Comparison of ENCODE assay signal across 10 cellular contexts in genomic region chr4:173522874-173523395, GRCh38. TPM values are rescaled to one million over a fixed set of nuclear protein-coding genes. Genes with fewer than 3 reads are reported as not detected.
A peak's percentile ranks its signal among the peaks of the same experiment; 100 is the strongest.
DNase-seq lines count a peak whose midpoint lies in the region; ATAC-seq and TF ChIP-seq lines count a peak whose summit lies in the region.
"Had no signal": no experiment of that assay in that cellular context is flagged by ENCODE, and none has a peak within 500 bp of the region (broad histone marks: within the 10 kb centered on the region; RNA-seq: fewer than 3 reads in every experiment).

No MANE protein-coding gene starts in this region.

- intact Hi-C loops in sigmoid colon (cut with DNase I), result loop anchor here (5.0 kb wide), 1 partner anchor 689 kb away; no protein-coding TSS in a partner anchor

- in situ Hi-C loops in GM23248 (cut with MboI), result loop anchor here (10.0 to 25.0 kb wide), 2 partner anchors 632 to 789 kb away; no protein-coding TSS in a partner anchor

- H3K9me3 ChIP-seq in GM23248 (ENCODE audit: low read depth) (no peaks in the 10 kb centered on the region), sigmoid colon (no peaks in the 10 kb centered on the region)

- ATAC-seq in HG02678 (IDR thresholded peaks at IDR 0.05; ENCODE audit: unreplicated experiment), result no peak

- TF ChIP-seq EP300 in sigmoid colon (IDR thresholded peaks at IDR 0.05), result no peak

- peak overlapping the region; percentile 100 for H3K27ac ChIP-seq in GM23248
- peak overlapping the region; percentile 30 for H3K27ac ChIP-seq in adipose tissue (ENCODE audit: low read depth, low read length)
- H3K27ac ChIP-seq in sigmoid colon, result peak overlapping the region; percentile 98 to 99 (median 99)

- H3K4me2 ChIP-seq in GM23248 (ENCODE audit: unreplicated experiment), result peak overlapping the region; percentile 97

- H3K9me2 ChIP-seq in GM23248 (ENCODE audit: insufficient read depth), result no peaks in the 10 kb centered on the region

- no peaks in the 10 kb centered on the region for H3K36me3 ChIP-seq in GM23248 (ENCODE audit: low read depth)
- H3K36me3 ChIP-seq in sigmoid colon, result peaks cover 16 to 41% (median 20%) of the 10 kb centered on the region in 4 donors

- peak overlapping the region; percentile 90 for H2AFZ ChIP-seq in GM23248

- DNase-seq in GM23248, result peak; percentile 76
- DNase-seq in hepatic stellate cell (ENCODE audit: low spot score), result peak; percentile 59
- no peak for DNase-seq in sigmoid colon
- no peak for DNase-seq in NCI-H2029 (lab: John Stamatoyannopoulos, UW)
- DNase-seq in iPS-NIHi7 (ENCODE audit: extremely low spot score), result no peak
- DNase-seq in NCI-H345 treated with DMSO at 0.1 percent for 48 hours (lab: John Stamatoyannopoulos, UW; ENCODE audit: unreplicated experiment), result no peak
- DNase-seq: effector CD4-positive, alpha-beta T cell; midbrain had no signal

- no peaks in the 10 kb centered on the region for H4K20me1 ChIP-seq in GM23248 (ENCODE audit: insufficient read depth)

- H3K27me3 ChIP-seq in GM23248 (replicated peaks; ENCODE audit: insufficient read depth) (no peaks in the 10 kb centered on the region), sigmoid colon (no peaks in the 10 kb centered on the region)

- 5 to 9% methylated on average over 24 of the region's 24 CpGs for WGBS in GM23248 (ENCODE audit: low coverage in 1 of 2, low lambda C conversion rate in 2 of 2, missing lambda C conversion rate in 2 of 2), 2 experiments
- 11 to 25% (median 14%) methylated on average over 24 of the region's 24 CpGs for WGBS in adipose tissue, 3 donors
- WGBS in sigmoid colon, 2 donors, result 16% methylated on average over 24 of the region's 24 CpGs

- H3K4me3 ChIP-seq in GM23248, result peak overlapping the region; percentile 97
- peak overlapping the region; percentile 90 to 96 (median 92) for H3K4me3 ChIP-seq in sigmoid colon

- H3F3A ChIP-seq in GM23248 (ENCODE audit: insufficient read depth), result peaks cover 42% of the 10 kb centered on the region

- H3K9ac ChIP-seq in GM23248, result peak overlapping the region; percentile 98

- peaks cover 47% of the 10 kb centered on the region for H3K79me2 ChIP-seq in GM23248 (ENCODE audit: insufficient read depth)

- H3K4me1 ChIP-seq in GM23248 (ENCODE audit: insufficient read depth) (peaks cover 45% of the 10 kb centered on the region), sigmoid colon (peaks cover 0 to 35% (median 30%) of the 10 kb centered on the region in 4 donors)

- no peak for TF ChIP-seq CTCF in sigmoid colon (IDR thresholded peaks at IDR 0.05)

- TF ChIP-seq POLR2A in sigmoid colon (IDR thresholded peaks at IDR 0.05), result peak in 1 of 2 donors; percentile 12

RNA-seq across cellular contexts. Expression of gene HAND2, which starts 7.1 kb away (rescaled TPM):
- total RNA-seq in GM23248 (2014; rRNA removed; shearing (Covaris generic)), result 11.2 and 13.4 TPM in 2 replicates
- polyA plus RNA-seq in GM23248 (2016; fragmentation: Nextera tagmentation; extraction: Ambion mirVana) (17.8 and 19.3 TPM in 2 replicates), adipose tissue (10 to 100 TPM in 1 of 3 donors, 1 to 10 TPM in 2; 3.5 to 42.7 (median 3.8) TPM), sigmoid colon (10 to 100 TPM in 1 of 3 donors, 1 to 10 TPM in 1, under 1 TPM in 1; 0.46 to 17.4 (median 7.2) TPM)
- total RNA-seq in sigmoid colon, result 100 to 1,000 TPM; 141 to 224 (median 180) TPM

Comparison
In these comparisons a context has a peak if more than half of its experiments do, and no peak if none do; other contexts are left out.
1. DNase-seq: peak in GM23248 (single experiment) and hepatic stellate cell (single experiment); none in sigmoid colon (single experiment), NCI-H2029 (single experiment), iPS-NIHi7 (single experiment) and NCI-H345 treated with DMSO at 0.1 percent for 48 hours (single experiment).
2. H3K27ac ChIP-seq: peak in every context shown above with its lines; median percentile 100 in GM23248; 99 in sigmoid colon; 30 in adipose tissue.